In genomic region chr12:91577586-91578539, GRCh38 we compare ENCODE assay signal across 7 cellular contexts.
DNase-seq lines count a peak whose midpoint lies in the region; ATAC-seq and TF ChIP-seq lines count a peak whose summit lies in the region.

No MANE protein-coding gene starts in this region.

- no peaks in the 10 kb centered on the region for H3K79me2 ChIP-seq in smooth muscle cell (ENCODE audit: low read depth)

- TF ChIP-seq CTCF in heart left ventricle (IDR thresholded peaks at IDR 0.05) (peak; percentile 62 to 82 (median 72)), smooth muscle cell (IDR thresholded peaks at IDR 0.05; ENCODE audit: borderline replicate concordance, insufficient read depth, poor library complexity, severe bottlenecking) (peak; percentile 68)

- H3K4me2 ChIP-seq in smooth muscle cell, result peak overlapping the region; percentile 65

- no peaks in the 10 kb centered on the region for H4K20me1 ChIP-seq in smooth muscle cell (ENCODE audit: low read depth)

- H3K27me3 Mint-ChIP-seq in activated naive CD8-positive, alpha-beta T cell treated with anti-CD3 and anti-CD28 coated beads, Interleukin-2, amount 10 ng/mL, durations not matched to agents 7 days and 5 days, result no peaks in the 10 kb centered on the region

- H3F3A ChIP-seq in smooth muscle cell (ENCODE audit: low read depth), result no peaks in the 10 kb centered on the region

- intact Hi-C loops in heart left ventricle (cut with DNase I), result loop anchor here in 7 of 10 donors (2.0 to 10.0 kb wide), 12 partner anchors 193 to 997 kb away; partner anchors contain the start of gene BTG1 (in 2 of the 7)

- POLR2A ChIA-PET in activated naive CD8-positive, alpha-beta T cell treated with anti-CD3 and anti-CD28 coated beads, Interleukin-2, amount 10 ng/mL, durations not matched to agents 7 days and 5 days (lab: Charles Lee), result interaction anchor here (0.5 kb wide), 1 partner anchor 564 kb away, joined by 3 read pairs; no protein-coding TSS in a partner anchor

- H3K36me3 ChIP-seq in heart left ventricle, result no peaks in the 10 kb centered on the region
- no peaks in the 10 kb centered on the region for H3K36me3 ChIP-seq in smooth muscle cell (ENCODE audit: low read depth)
- no peaks in the 10 kb centered on the region for H3K36me3 ChIP-seq in effector memory CD4-positive, alpha-beta T cell (ENCODE audit: control insufficient read depth, insufficient read depth, low read length)

- no peak for TF ChIP-seq POLR2A in heart left ventricle (IDR thresholded peaks at IDR 0.05)

- peak overlapping the region; percentile 77 for H3K4me3 Mint-ChIP-seq in activated naive CD8-positive, alpha-beta T cell treated with anti-CD3 and anti-CD28 coated beads, Interleukin-2, amount 10 ng/mL, durations not matched to agents 7 days and 5 days

- H3K27me3 ChIP-seq in heart left ventricle, result no peaks in the 10 kb centered on the region
- H3K27me3 ChIP-seq in smooth muscle cell (ENCODE audit: low read depth), result no peaks in the 10 kb centered on the region
- no peaks in the 10 kb centered on the region for H3K27me3 ChIP-seq in effector memory CD4-positive, alpha-beta T cell (replicated peaks; ENCODE audit: control insufficient read depth, insufficient read depth, low read length, poor library complexity, severe bottlenecking)

- peak overlapping the region in 3 of 12 donors; percentile 10 to 45 (median 35) for H3K27ac ChIP-seq in heart left ventricle
- no peak overlapping the region for H3K27ac ChIP-seq in smooth muscle cell (ENCODE audit: low read depth)
- no peak overlapping the region for H3K27ac ChIP-seq in effector memory CD4-positive, alpha-beta T cell (ENCODE audit: insufficient read depth, low read length, poor library complexity, severe bottlenecking)

- H3K9me3 ChIP-seq in heart left ventricle, result no peaks in the 10 kb centered on the region
- no peaks in the 10 kb centered on the region for H3K9me3 ChIP-seq in smooth muscle cell (replicated peaks; ENCODE audit: low read depth)
- H3K9me3 ChIP-seq in effector memory CD4-positive, alpha-beta T cell (ENCODE audit: control insufficient read depth, low read length), result no peaks in the 10 kb centered on the region

- peak overlapping the region; percentile 57 for H3K27ac Mint-ChIP-seq in activated naive CD8-positive, alpha-beta T cell treated with anti-CD3 and anti-CD28 coated beads, Interleukin-2, amount 10 ng/mL, durations not matched to agents 7 days and 5 days

- H3K4me1 ChIP-seq in heart left ventricle (peaks cover 0 to 15% (median 7%) of the 10 kb centered on the region in 12 donors), smooth muscle cell (ENCODE audit: low read depth) (peaks cover 9% of the 10 kb centered on the region)
- no peaks in the 10 kb centered on the region for H3K4me1 ChIP-seq in effector memory CD4-positive, alpha-beta T cell (ENCODE audit: control insufficient read depth, insufficient read depth, low read length, poor library complexity, severe bottlenecking)

- 23 to 31% (median 25%) methylated on average over 7 of the region's 7 CpGs for WGBS in heart left ventricle, 4 donors
- WGBS in smooth muscle cell (ENCODE audit: low lambda C conversion rate), result 59% methylated on average over 7 of the region's 7 CpGs

- peak; percentile 58 for DNase-seq in ELR (ENCODE audit: low read depth)
- DNase-seq in NCI-H1105 (lab: John Stamatoyannopoulos, UW), result peak; percentile 7
- no peak for DNase-seq in activated naive CD8-positive, alpha-beta T cell treated with anti-CD3 and anti-CD28 coated beads, Interleukin-2, amount 10 ng/mL, durations not matched to agents 7 days and 5 days
- DNase-seq in heart left ventricle, result no peak
- DNase-seq in smooth muscle cell (lab: John Stamatoyannopoulos, UW; ENCODE audit: unreplicated experiment), result no peak
- no peak for DNase-seq in effector memory CD4-positive, alpha-beta T cell

- H3K36me3 Mint-ChIP-seq in activated naive CD8-positive, alpha-beta T cell treated with anti-CD3 and anti-CD28 coated beads, Interleukin-2, amount 10 ng/mL, durations not matched to agents 7 days and 5 days, result no peaks in the 10 kb centered on the region

- no peak overlapping the region for H3K9ac ChIP-seq in smooth muscle cell (ENCODE audit: low read depth)

- ATAC-seq in GM21529 (IDR thresholded peaks at IDR 0.05; ENCODE audit: unreplicated experiment) (peak; percentile 81), heart left ventricle (peak in 2 of 4 donors; percentile 45 to 50)
- ATAC-seq in activated naive CD8-positive, alpha-beta T cell treated with anti-CD3 and anti-CD28 coated beads, Interleukin-2, amount 10 ng/mL, durations not matched to agents 7 days and 5 days (ENCODE audit: low read depth), result no peak

- H3K4me1 Mint-ChIP-seq in activated naive CD8-positive, alpha-beta T cell treated with anti-CD3 and anti-CD28 coated beads, Interleukin-2, amount 10 ng/mL, durations not matched to agents 7 days and 5 days, result peaks cover 7% of the 10 kb centered on the region

- H3K9me3 Mint-ChIP-seq in activated naive CD8-positive, alpha-beta T cell treated with anti-CD3 and anti-CD28 coated beads, Interleukin-2, amount 10 ng/mL, durations not matched to agents 7 days and 5 days, result no peaks in the 10 kb centered on the region

- H3K4me3 ChIP-seq in heart left ventricle (peak overlapping the region in 9 of 12 donors; percentile 17 to 37 (median 26)), smooth muscle cell (peak overlapping the region; percentile 28)
- no peak overlapping the region for H3K4me3 ChIP-seq in effector memory CD4-positive, alpha-beta T cell (ENCODE audit: insufficient read depth, low read depth, low read length, poor library complexity, severe bottlenecking)

- peak overlapping the region; percentile 52 for H2AFZ ChIP-seq in smooth muscle cell (ENCODE audit: low read depth)

Comparison
In these comparisons a context has a peak if more than half of its experiments do, and no peak if none do; other contexts are left out.
1. DNase-seq: peak in ELR (single experiment) and NCI-H1105 (single experiment); none in activated naive CD8-positive, alpha-beta T cell treated with anti-CD3 and anti-CD28 coated beads, Interleukin-2, amount 10 ng/mL, durations not matched to agents 7 days and 5 days (single experiment), heart left ventricle (0 of 5), smooth muscle cell (single experiment) and effector memory CD4-positive, alpha-beta T cell (0 of 3).